12 cellular contexts compared by ENCODE assay signal in genomic region chr21:43763901-43764523, GRCh38.
"Had no signal": no experiment of that assay in that cellular context is flagged by ENCODE, and none has a peak within 500 bp of the region (broad histone marks: within the 10 kb centered on the region; RNA-seq: fewer than 3 reads in every experiment).

No MANE protein-coding gene starts in this region.

- H3K79me2 ChIP-seq: hepatocyte, parathyroid adenoma had no signal

- H3K9ac ChIP-seq: parathyroid adenoma had no signal

- H3K4me3 Mint-ChIP-seq: activated naive CD8-positive, alpha-beta T cell; activated T-cell treated with anti-CD3 and anti-CD28 coated beads, Interleukin-2, amount 50 U/mL, for 4 hours; neural crest cell had no signal

- ATAC-seq: activated CD4-positive, CD25-positive, alpha-beta regulatory T cell treated with anti-CD3 and anti-CD28 coated beads, Interleukin-2, amount 50 U/mL, for 24 hours; activated T-cell treated with anti-CD3 and anti-CD28 coated beads, Interleukin-2, amount 50 U/mL, for 4 hours; gastroesophageal sphincter had no signal

- H3K4me2 ChIP-seq: hepatocyte had no signal

- DNase-seq: activated CD4-positive, alpha-beta T cell treated with anti-CD3 and anti-CD28 coated beads, Interleukin-2, amount 50 U/mL, for 4 hours; activated gamma-delta T cell; activated T-cell treated with anti-CD3 and anti-CD28 coated beads, Interleukin-2, amount 50 U/mL, for 4 hours; amygdala; brain microvascular endothelial cell had no signal

- H3K4me3 ChIP-seq: gastroesophageal sphincter, hepatocyte, tibial nerve had no signal

- H3K9me3 ChIP-seq: gastroesophageal sphincter had no signal

- H3K27ac ChIP-seq: brain microvascular endothelial cell, gastroesophageal sphincter, hepatocyte, parathyroid adenoma had no signal

- H3K9me3 Mint-ChIP-seq: activated T-cell treated with anti-CD3 and anti-CD28 coated beads, Interleukin-2, amount 50 U/mL, for 4 hours; neural crest cell had no signal

- H3K27me3 Mint-ChIP-seq: activated naive CD8-positive, alpha-beta T cell had no signal

- H3K27me3 ChIP-seq: brain microvascular endothelial cell, gastroesophageal sphincter, hepatocyte, tibial nerve had no signal

- H2AFZ ChIP-seq: hepatocyte, parathyroid adenoma had no signal

- H3K27ac Mint-ChIP-seq: activated naive CD8-positive, alpha-beta T cell had no signal

- H3K4me1 ChIP-seq: parathyroid adenoma had no signal
